ENCODE assay signal across 8 cellular contexts in the genomic region with DNA sequence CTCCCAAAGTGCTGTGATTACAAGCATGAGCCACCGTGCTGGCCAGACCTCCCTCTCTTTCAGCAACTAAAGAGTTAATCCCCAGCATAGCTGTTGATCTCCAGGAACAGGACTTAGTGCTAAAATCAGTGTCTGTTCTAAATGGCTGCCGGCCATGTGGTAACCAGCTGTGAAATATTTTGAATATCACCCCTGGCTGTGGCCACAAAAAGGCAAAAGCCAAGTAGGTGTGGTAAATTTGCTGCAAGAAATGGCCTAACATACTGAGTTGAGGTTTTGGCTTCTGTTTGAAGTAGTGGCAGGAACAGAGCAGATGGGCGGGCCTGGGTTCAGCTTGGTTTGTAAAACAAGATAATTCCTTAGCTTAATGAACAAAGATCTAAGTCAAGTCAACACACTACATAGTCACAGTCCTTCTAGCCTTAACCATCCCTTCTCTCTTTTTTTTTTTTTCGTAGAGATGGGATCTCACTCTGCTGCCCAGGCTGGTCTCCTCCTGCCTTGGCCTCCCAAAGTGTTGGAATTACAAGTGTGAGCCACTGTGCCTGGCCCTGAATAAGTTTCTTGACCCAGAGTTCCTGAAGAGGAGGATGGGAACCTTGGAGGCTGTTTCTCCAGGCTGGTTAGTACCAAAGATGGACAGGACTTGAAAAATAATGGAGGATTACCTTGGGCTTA. TPM values are rescaled to one million over a fixed set of nuclear protein-coding genes. Genes with fewer than 3 reads are reported as not detected.
DNase-seq lines count a peak whose midpoint lies in the region; ATAC-seq, FAIRE-seq and TF ChIP-seq lines count a peak whose summit lies in the region.

No MANE protein-coding gene starts in this region.

- DNase-seq in HTR-8/SVneo (ENCODE audit: insufficient read length, low spot score) (peak; percentile 41), Right ventricle myocardium superior (peak; percentile 57), stomach (peak; percentile 30), UCSD-AML1 (lab: John Stamatoyannopoulos, UW; ENCODE audit: unreplicated experiment) (no peak), COR-L47 (lab: John Stamatoyannopoulos, UW) (no peak)
- DNase-seq in activated CD8-positive, alpha-beta memory T cell treated with anti-CD3 and anti-CD28 coated beads for 4 hours (ENCODE audit: low read depth in 2 of 2), result peak; percentile 19 to 23

- ATAC-seq in Right ventricle myocardium superior (ENCODE audit: poor library complexity), result peak; percentile 79
- no peak for ATAC-seq in GM21360 (IDR thresholded peaks at IDR 0.05; ENCODE audit: unreplicated experiment)

- 0 out of 2 replicates have a peak, but pooled peaks cover 5% of the 10 kb centered on the region for H3F3A ChIP-seq in DOHH2 (ENCODE audit: control insufficient read depth, insufficient read depth)

- H3K79me2 ChIP-seq in DOHH2 (ENCODE audit: control insufficient read depth, low read length), result no peaks in the 10 kb centered on the region

- TF ChIP-seq POLR2A in stomach (IDR thresholded peaks at IDR 0.05), result no peak

- intact Hi-C loops in Right ventricle myocardium superior (cut with DNase I), result no loop called here
- intact Hi-C loops in stomach (cut with DNase I; ENCODE audit: low total_unique reads), result no loop called here

- H3K4me2 ChIP-seq in DOHH2 (ENCODE audit: low read length), result peak overlapping the region; percentile 46

- TF ChIP-seq EP300 in stomach (IDR thresholded peaks at IDR 0.05), result no peak

- H3K27ac ChIP-seq in DOHH2 (ENCODE audit: low read depth, low read length) (peak overlapping the region; percentile 28; the same call in 1 of the 2 replicates), stomach (peak overlapping the region in 1 of 5 donors; percentile 51)

- H3K9me2 ChIP-seq in DOHH2 (replicated peaks; ENCODE audit: control insufficient read depth, low read length), result no peaks in the 10 kb centered on the region

- H3K36me3 ChIP-seq in DOHH2 (ENCODE audit: control insufficient read depth, low read length) (no peaks in the 10 kb centered on the region), stomach (no peaks in the 10 kb centered on the region)

- H3K4me3 ChIP-seq in DOHH2 (ENCODE audit: low read length) (peak overlapping the region; percentile 41), stomach (no peak overlapping the region)

- no peaks in the 10 kb centered on the region for H4K20me1 ChIP-seq in DOHH2 (ENCODE audit: control insufficient read depth, insufficient read depth, low read depth, low read length)

- TF ChIP-seq CTCF in DOHH2 (IDR thresholded peaks at IDR 0.05; ENCODE audit: low read depth, low read length, poor library complexity, severe bottlenecking) (no peak), stomach (IDR thresholded peaks at IDR 0.05) (no peak)

- WGBS in stomach, 5 donors, result 25 to 47% (median 37%) methylated on average over 4 of the region's 4 CpGs

- H3K27me3 ChIP-seq in DOHH2 (ENCODE audit: control insufficient read depth, low read length) (peaks cover 9% of the 10 kb centered on the region; the same call in 1 of the 2 replicates), stomach (no peaks in the 10 kb centered on the region)

- H3K9me3 ChIP-seq in DOHH2 (ENCODE audit: control insufficient read depth, insufficient read depth, low read length) (no peaks in the 10 kb centered on the region), stomach (no peaks in the 10 kb centered on the region)

- FAIRE-seq in HTR-8/SVneo (lab: Jason Lieb, UNC), result no peak

- H3K4me1 ChIP-seq in DOHH2 (ENCODE audit: control insufficient read depth, low read length), result peaks cover 22% of the 10 kb centered on the region
- peaks cover 3 to 19% (median 9%) of the 10 kb centered on the region in 4 donors for H3K4me1 ChIP-seq in stomach

RNA-seq across cellular contexts. Expression of a gene that starts 22.7 kb away (rescaled TPM):
- total RNA-seq in Right ventricle myocardium superior (19.8 TPM), stomach (100 to 1,000 TPM in 1 of 5 donors, 10 to 100 TPM in 3, 1 to 10 TPM in 1; 8.4 to 154 (median 16.4) TPM)
- 10 to 100 TPM in 2 of 3 donors, 1 to 10 TPM in 1; 7.9 to 11.0 (median 10.2) TPM for polyA plus RNA-seq in stomach

RNA-seq across cellular contexts. Expression of a gene that starts 32.5 kb away (rescaled TPM):
- total RNA-seq in Right ventricle myocardium superior (0.16 TPM), stomach (under 1 TPM in 1 of 5 donors, not detected in 4; 0.73 TPM)
- under 1 TPM in 2 of 3 donors, not detected in 1; 0.48 to 0.75 TPM for polyA plus RNA-seq in stomach

RNA-seq across cellular contexts. Expression of a gene that starts 37.3 kb away (rescaled TPM):
- total RNA-seq in Right ventricle myocardium superior (47.4 TPM), stomach (100 to 1,000 TPM in 1 of 5 donors, 10 to 100 TPM in 3, 1 to 10 TPM in 1; 9.4 to 120 (median 28.0) TPM)
- polyA plus RNA-seq in stomach, result 10 to 100 TPM; 25.1 to 44.8 (median 35.0) TPM

RNA-seq across cellular contexts. Expression of a gene that starts 52.2 kb away (rescaled TPM):
- total RNA-seq in Right ventricle myocardium superior, result 0.81 TPM
- total RNA-seq in stomach, result 1 to 10 TPM in 1 of 5 donors, not detected in 4; 2.3 TPM
- polyA plus RNA-seq in stomach, result 1 to 10 TPM in 1 of 3 donors, under 1 TPM in 1, not detected in 1; 0.65 to 1.1 TPM

RNA-seq across cellular contexts. Expression of a gene that starts 57.4 kb away (rescaled TPM):
- total RNA-seq in Right ventricle myocardium superior, result 0.54 TPM
- total RNA-seq in stomach, result 1 to 10 TPM in 1 of 5 donors, under 1 TPM in 1, not detected in 3; 0.92 to 1.8 TPM
- 1 to 10 TPM; 1.4 to 4.7 (median 2.3) TPM for polyA plus RNA-seq in stomach

Comparison
In these comparisons a context has a peak if more than half of its experiments do, and no peak if none do; other contexts are left out.
1. DNase-seq: peak in HTR-8/SVneo (single experiment), activated CD8-positive, alpha-beta memory T cell treated with anti-CD3 and anti-CD28 coated beads for 4 hours (2 of 2), Right ventricle myocardium superior (single experiment) and stomach (single experiment); none in UCSD-AML1 (single experiment) and COR-L47 (single experiment).